2 cellular contexts compared by ENCODE assay signal in the genomic region with DNA sequence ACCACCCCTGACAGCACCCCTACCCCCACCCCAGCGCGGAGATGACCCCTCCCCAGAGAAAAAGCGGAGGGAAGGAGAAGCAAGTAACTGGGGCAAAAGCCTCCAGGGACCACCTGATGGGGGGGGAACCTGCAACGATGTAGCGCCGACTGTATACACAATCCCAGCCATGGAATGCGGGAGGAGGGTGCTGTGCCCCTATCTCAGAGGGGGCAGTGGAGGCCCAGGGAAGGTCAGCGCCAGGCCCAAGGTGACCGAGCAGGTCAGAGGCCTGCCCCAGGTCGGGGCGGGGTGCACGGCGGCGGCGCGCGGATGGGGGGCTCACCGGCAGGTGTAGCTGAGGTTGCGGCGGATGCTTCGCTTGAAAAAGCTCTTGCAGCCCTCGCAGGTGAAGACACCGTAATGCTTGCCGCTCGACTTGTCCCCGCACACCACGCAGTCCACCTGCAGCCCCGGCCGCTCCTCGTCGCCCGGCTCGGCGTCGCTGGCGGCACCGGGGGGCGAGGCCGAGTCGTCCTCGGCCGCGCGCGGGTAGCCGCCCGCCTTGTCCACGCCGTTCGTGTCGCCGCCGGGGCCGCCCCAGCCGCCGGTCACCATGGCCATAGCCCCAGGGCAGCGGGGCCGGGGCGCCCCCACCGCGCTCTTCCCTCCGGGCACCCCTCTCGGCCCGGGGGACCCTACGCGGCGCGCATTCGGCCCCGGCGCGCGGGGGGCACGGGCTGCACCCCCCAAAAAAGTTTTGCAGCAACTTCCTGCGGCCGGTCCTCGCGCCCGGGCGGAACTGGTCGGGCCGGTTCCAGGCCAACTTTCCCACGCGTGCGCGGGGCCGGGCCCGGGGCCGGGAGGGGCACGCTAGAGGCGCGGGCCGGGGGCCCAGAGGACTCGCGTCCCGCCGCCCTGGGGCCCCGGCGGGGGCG.
TF ChIP-seq lines count a peak whose summit lies in the region.

No MANE protein-coding gene starts in this region.

TF ChIP-seq in H1, 55 proteins besides CTCF, POLR2A, EP300 and RAD21:
- TF ChIP-seq KDM1A (IDR thresholded peaks at IDR 0.05; ENCODE audit: borderline replicate concordance, low read length) (0 out of 2 replicates have a peak, but pooled peaks have one; percentile 50), CHD1 (IDR thresholded peaks at IDR 0.05; ENCODE audit: low read depth, low read length) (no peak), GTF2F1 (IDR thresholded peaks at IDR 0.05; ENCODE audit: borderline replicate concordance, low read depth, low read length) (no peak), SUZ12 (IDR thresholded peaks at IDR 0.05; ENCODE audit: low read length) (no peak), GABPA (IDR thresholded peaks at IDR 0.05; ENCODE audit: borderline replicate concordance, insufficient read depth, low read length) (no peak), SIN3A (conservative IDR thresholded peaks at IDR 0.05 in 1 of 2, IDR thresholded peaks at IDR 0.05 in 1 of 2; ENCODE audit: low read depth in 1 of 2, low read length in 2 of 2) (0 out of 4 replicates have a peak, but pooled peaks of 1 of the 2 experiments have one; percentile 38), NRF1 (IDR thresholded peaks at IDR 0.05; ENCODE audit: low read depth, low read length) (no peak), TBP (IDR thresholded peaks at IDR 0.05; ENCODE audit: low read depth, low read length) (no peak), EGR1 (IDR thresholded peaks at IDR 0.05; ENCODE audit: borderline replicate concordance, low read depth, low read length) (no peak)
TF ChIP-seq in H1: peak in this region for 2.

TF ChIP-seq in neural cell, 6 proteins besides CTCF, POLR2A, EP300 and RAD21:
- peak; percentile 37 for TF ChIP-seq MXI1 (conservative IDR thresholded peaks at IDR 0.05; ENCODE audit: poor library complexity, severe bottlenecking)
- TF ChIP-seq TAF1 (IDR thresholded peaks at IDR 0.05; ENCODE audit: low read depth), result no peak
TF ChIP-seq in neural cell: peak in this region for 1.
